20 cellular contexts compared by ENCODE assay signal in the genomic region with DNA sequence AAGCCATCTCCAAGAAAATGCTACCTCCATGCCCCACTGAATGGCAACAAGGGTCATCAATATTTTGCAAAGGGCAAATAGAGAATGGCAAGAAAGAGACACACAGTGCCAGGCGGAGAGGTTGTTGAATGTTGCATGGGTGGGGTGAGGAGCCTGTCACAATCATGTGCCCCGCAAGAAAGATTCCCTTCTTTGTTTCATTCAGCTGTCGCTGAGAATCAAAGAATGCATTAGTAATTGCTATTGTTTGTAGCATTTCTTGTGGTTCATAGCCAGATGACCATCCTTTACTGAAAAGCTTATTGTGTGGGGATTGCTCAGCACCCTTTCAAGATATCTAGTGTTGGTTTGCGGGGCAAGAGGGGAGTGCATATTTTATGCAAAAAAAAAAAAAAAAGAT.
"Had no signal": no experiment of that assay in that cellular context is flagged by ENCODE, and none has a peak within 500 bp of the region (broad histone marks: within the 10 kb centered on the region; RNA-seq: fewer than 3 reads in every experiment).

No MANE protein-coding gene starts in this region.

- H3K4me3 ChIP-seq: breast epithelium, heart right ventricle, sigmoid colon, vagina had no signal

- H3K27me3 Mint-ChIP-seq: progenitor cell of endocrine pancreas had no signal

- ATAC-seq: activated CD8-positive, alpha-beta memory T cell treated with anti-CD3 and anti-CD28 coated beads, Interleukin-2, amount 10 ng/mL, durations not matched to agents 7 days and 5 days; esophagus mucosa; heart right ventricle; left ventricle myocardium superior; stimulated activated naive CD8-positive, alpha-beta T cell treated with anti-CD3 and anti-CD28 coated beads, Interleukin-15, Interleukin-2, amounts not matched to agents 100 U/mL and 50 U/mL, for 24 hours had no signal

- H3K36me3 ChIP-seq: breast epithelium, heart right ventricle, neutrophil, sigmoid colon, vagina had no signal

- H3K36me3 Mint-ChIP-seq: activated CD8-positive, alpha-beta memory T cell treated with anti-CD3 and anti-CD28 coated beads, Interleukin-2, amount 10 ng/mL, durations not matched to agents 7 days and 5 days; activated naive CD4-positive, alpha-beta T cell treated with anti-CD3 and anti-CD28 coated beads, Interleukin-2, amount 50 U/mL, for 24 hours; naive B cell had no signal

- H3K27ac ChIP-seq: breast epithelium, heart right ventricle, neutrophil, sigmoid colon, vagina had no signal

- H3K9me3 ChIP-seq: breast epithelium, heart right ventricle, neutrophil, vagina had no signal

- H3K27ac Mint-ChIP-seq: activated CD8-positive, alpha-beta memory T cell treated with anti-CD3 and anti-CD28 coated beads, Interleukin-2, amount 10 ng/mL, durations not matched to agents 7 days and 5 days; activated naive CD4-positive, alpha-beta T cell treated with anti-CD3 and anti-CD28 coated beads, Interleukin-2, amount 50 U/mL, for 24 hours; activated T-cell treated with anti-CD3 and anti-CD28 coated beads, Interleukin-2, amount 50 U/mL, for 24 hours; progenitor cell of endocrine pancreas had no signal

- DNase-seq: activated CD4-positive, alpha-beta T cell treated with anti-CD3 and anti-CD28 coated beads for 1 hour; activated CD4-positive, alpha-beta T cell treated with anti-CD3 and anti-CD28 coated beads, Interleukin-2, amount 50 U/mL, for 48 hours; activated CD8-positive, alpha-beta memory T cell treated with anti-CD3 and anti-CD28 coated beads, Interleukin-2, amount 10 ng/mL, durations not matched to agents 7 days and 5 days; activated effector memory CD4-positive, alpha-beta T cell treated with Interleukin-2 at 50 U/mL for 16 hours; activated T-cell treated with anti-CD3 and anti-CD28 coated beads, Interleukin-2, amount 50 U/mL, for 24 hours; amniotic stem cell; heart right ventricle; kidney; left ventricle myocardium superior; naive B cell; sigmoid colon; stimulated activated CD4-positive, alpha-beta T cell treated with anti-CD3 and anti-CD28 coated beads, Interleukin-2, amount 100 ng/mL, for 48 hours; stimulated activated naive CD8-positive, alpha-beta T cell treated with anti-CD3 and anti-CD28 coated beads, Interleukin-15, Interleukin-2, amounts not matched to agents 100 U/mL and 50 U/mL, for 24 hours; T-helper 9 cell had no signal

- H3K4me1 ChIP-seq: breast epithelium, sigmoid colon, vagina had no signal

- H3K4me1 Mint-ChIP-seq: activated CD8-positive, alpha-beta memory T cell treated with anti-CD3 and anti-CD28 coated beads, Interleukin-2, amount 10 ng/mL, durations not matched to agents 7 days and 5 days; activated naive CD4-positive, alpha-beta T cell treated with anti-CD3 and anti-CD28 coated beads, Interleukin-2, amount 50 U/mL, for 24 hours had no signal

- H3K4me3 Mint-ChIP-seq: activated CD8-positive, alpha-beta memory T cell treated with anti-CD3 and anti-CD28 coated beads, Interleukin-2, amount 10 ng/mL, durations not matched to agents 7 days and 5 days; activated naive CD4-positive, alpha-beta T cell treated with anti-CD3 and anti-CD28 coated beads, Interleukin-2, amount 50 U/mL, for 24 hours; activated T-cell treated with anti-CD3 and anti-CD28 coated beads, Interleukin-2, amount 50 U/mL, for 24 hours; naive B cell had no signal

- H3K9me3 Mint-ChIP-seq: activated naive CD4-positive, alpha-beta T cell treated with anti-CD3 and anti-CD28 coated beads, Interleukin-2, amount 50 U/mL, for 24 hours; activated T-cell treated with anti-CD3 and anti-CD28 coated beads, Interleukin-2, amount 50 U/mL, for 24 hours had no signal

- H3K27me3 ChIP-seq: breast epithelium, heart right ventricle, neutrophil, sigmoid colon, vagina had no signal
